In the genomic region with DNA sequence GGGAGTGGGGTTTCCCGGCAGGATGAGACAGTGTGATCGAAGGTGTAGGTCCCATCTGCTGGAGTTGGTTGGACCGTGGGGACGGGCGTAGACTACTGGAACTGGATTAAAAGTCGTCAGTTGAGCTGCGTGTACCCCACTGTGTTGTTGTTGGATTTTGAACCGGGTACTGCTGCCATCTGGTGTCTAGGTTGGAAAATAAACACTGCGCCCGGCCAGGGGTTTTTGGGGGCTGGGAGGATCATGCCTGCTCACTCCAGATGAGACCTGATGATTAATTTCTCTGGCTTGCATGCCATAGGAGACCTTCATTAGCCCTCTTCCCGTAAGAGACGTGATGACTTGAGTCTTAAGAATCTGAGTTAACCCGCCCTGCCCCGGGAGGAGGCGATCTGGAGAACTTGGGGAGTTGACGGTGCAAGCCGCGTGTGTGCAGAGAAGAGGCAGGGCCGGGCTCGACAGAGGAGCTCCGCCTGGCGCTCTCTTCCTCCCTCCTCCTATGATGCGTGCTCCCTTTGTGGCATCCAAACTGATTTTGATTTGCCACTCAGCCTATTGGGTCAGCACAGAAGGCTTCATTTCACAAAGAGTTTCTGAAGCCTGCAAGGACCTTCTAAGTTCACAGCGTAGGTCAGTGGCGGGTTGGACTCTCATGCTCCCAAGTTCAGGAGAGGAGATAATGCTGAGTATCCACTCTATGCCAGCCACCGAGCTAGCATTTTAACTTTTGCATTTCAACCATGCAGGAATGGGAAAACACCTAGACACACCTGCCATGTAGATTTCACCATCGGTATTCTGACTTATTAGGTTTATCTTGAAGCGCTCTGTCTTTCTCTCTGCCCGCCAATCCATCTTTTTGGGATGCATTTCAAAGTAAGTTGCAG, we compare ENCODE assay signal across 8 cellular contexts. TPM values are rescaled to one million over a fixed set of nuclear protein-coding genes. Genes with fewer than 3 reads are reported as not detected.
DNase-seq lines count a peak whose midpoint lies in the region; ATAC-seq, FAIRE-seq and TF ChIP-seq lines count a peak whose summit lies in the region.

No MANE protein-coding gene starts in this region.

- peak; percentile 69 for FAIRE-seq in H54 (lab: Jason Lieb, UNC)

- no peaks in the 10 kb centered on the region for H3K9me3 Mint-ChIP-seq in nephron progenitor cell
- H3K9me3 Mint-ChIP-seq in stimulated activated naive CD8-positive, alpha-beta T cell treated with anti-CD3 and anti-CD28 coated beads, Interleukin-15, amount 100 ng/mL, for 72 hours, result no peaks in the 10 kb centered on the region

- peak; percentile 48 for ATAC-seq in stimulated activated naive CD8-positive, alpha-beta T cell treated with anti-CD3 and anti-CD28 coated beads, Interleukin-15, amount 100 ng/mL, for 72 hours
- no peak for ATAC-seq in GM18870 (IDR thresholded peaks at IDR 0.05; ENCODE audit: unreplicated experiment)

- TF ChIP-seq CTCF in AG09309 (IDR thresholded peaks at IDR 0.05; ENCODE audit: control insufficient read depth, insufficient read depth, low read depth, low read length, missing control alignments), result peak; percentile 76
- TF ChIP-seq CTCF in fibroblast of mammary gland (conservative IDR thresholded peaks at IDR 0.05; ENCODE audit: control insufficient read depth, insufficient read depth, low read depth, low read length), result peak; percentile 63
- TF ChIP-seq CTCF in nephron progenitor cell (IDR thresholded peaks at IDR 0.05), result peak; percentile 45

- H3K27me3 Mint-ChIP-seq in nephron progenitor cell (ENCODE audit: low read depth, poor library complexity), result peaks cover 9% of the 10 kb centered on the region
- H3K27me3 Mint-ChIP-seq in stimulated activated naive CD8-positive, alpha-beta T cell treated with anti-CD3 and anti-CD28 coated beads, Interleukin-15, amount 100 ng/mL, for 72 hours, result no peaks in the 10 kb centered on the region

- peaks cover 57% of the 10 kb centered on the region for H3K4me1 Mint-ChIP-seq in nephron progenitor cell
- H3K4me1 Mint-ChIP-seq in stimulated activated naive CD8-positive, alpha-beta T cell treated with anti-CD3 and anti-CD28 coated beads, Interleukin-15, amount 100 ng/mL, for 72 hours, result peaks cover 80% of the 10 kb centered on the region

- TF ChIP-seq POLR2A in H54 (IDR thresholded peaks at IDR 0.05; ENCODE audit: low read depth, low read length), result peak; percentile 31; the same call in 1 of the 2 replicates

- DNase-seq in AG09309 (ENCODE audit: low read depth), result peak; percentile 100
- DNase-seq in H54 (ENCODE audit: insufficient read length, low spot score), result peak; percentile 97
- peak; percentile 29 to 51 for DNase-seq in activated T-helper 1 cell treated with anti-CD3 and anti-CD28 coated beads, Interleukin-2, amount 50 U/mL, for 16 hours (ENCODE audit: low read depth in 1 of 2, low spot score in 1 of 2)
- DNase-seq in fibroblast of mammary gland (ENCODE audit: low read depth), result peak; percentile 100
- DNase-seq in nephron progenitor cell, result peak; percentile 65
- DNase-seq in stimulated activated naive CD8-positive, alpha-beta T cell treated with anti-CD3 and anti-CD28 coated beads, Interleukin-15, amount 100 ng/mL, for 72 hours, result peak; percentile 75 to 82

- H3K4me3 Mint-ChIP-seq in nephron progenitor cell, result peak overlapping the region; percentile 87
- H3K4me3 Mint-ChIP-seq in stimulated activated naive CD8-positive, alpha-beta T cell treated with anti-CD3 and anti-CD28 coated beads, Interleukin-15, amount 100 ng/mL, for 72 hours, result peak overlapping the region; percentile 89 to 95

- peaks cover 46% of the 10 kb centered on the region for H3K36me3 Mint-ChIP-seq in nephron progenitor cell (ENCODE audit: low read depth)

- peak overlapping the region; percentile 22 for H3K27ac Mint-ChIP-seq in nephron progenitor cell
- H3K27ac Mint-ChIP-seq in stimulated activated naive CD8-positive, alpha-beta T cell treated with anti-CD3 and anti-CD28 coated beads, Interleukin-15, amount 100 ng/mL, for 72 hours, result peak overlapping the region; percentile 71 to 77

- H3K4me3 ChIP-seq in AG09309 (ENCODE audit: control insufficient read depth, low read depth, low read length), result peak overlapping the region; percentile 54
- H3K4me3 ChIP-seq in fibroblast of mammary gland (ENCODE audit: control insufficient read depth, low read depth, low read length), result peak overlapping the region; percentile 68

TF ChIP-seq in PFSK-1, 5 proteins besides CTCF, POLR2A, EP300 and RAD21:
- TF ChIP-seq FOXP2 (optimal IDR thresholded peaks at IDR 0.05; ENCODE audit: borderline replicate concordance, extremely low read depth, extremely low read length, insufficient read depth), result peak; percentile 33
- TF ChIP-seq TAF1 (IDR thresholded peaks at IDR 0.05; ENCODE audit: borderline replicate concordance, insufficient read depth, low read length), result no peak
- no peak; the same call in 1 of the 2 replicates for TF ChIP-seq SIN3A (IDR thresholded peaks at IDR 0.05; ENCODE audit: borderline replicate concordance, insufficient read depth, low read length)

RNA-seq across cellular contexts. Expression of a gene that starts 2.7 kb away (rescaled TPM):
- polyA plus RNA-seq in PFSK-1 (2012; ENCODE audit: insufficient read length, low read depth), result 24.7 TPM

RNA-seq across cellular contexts. Expression of a gene that starts 9.3 kb away (rescaled TPM):
- not detected for polyA plus RNA-seq in PFSK-1 (2012; ENCODE audit: insufficient read length, low read depth)

RNA-seq across cellular contexts. Expression of a gene that starts 44.6 kb away (rescaled TPM):
- 76.0 TPM for polyA plus RNA-seq in PFSK-1 (2012; ENCODE audit: insufficient read length, low read depth)

RNA-seq across cellular contexts. Expression of a gene that starts 56.9 kb away (rescaled TPM):
- polyA plus RNA-seq in PFSK-1 (2012; ENCODE audit: insufficient read length, low read depth), result 19.7 TPM

Comparison
In these comparisons a context has a peak if more than half of its experiments do, and no peak if none do; other contexts are left out.
1. DNase-seq: peak in every context shown above with its lines; median percentile 100 in AG09309; 100 in fibroblast of mammary gland; 97 in H54; 78 in stimulated activated naive CD8-positive, alpha-beta T cell treated with anti-CD3 and anti-CD28 coated beads, Interleukin-15, amount 100 ng/mL, for 72 hours; 65 in nephron progenitor cell; 40 in activated T-helper 1 cell treated with anti-CD3 and anti-CD28 coated beads, Interleukin-2, amount 50 U/mL, for 16 hours.